ENCODE assay signal across 13 cellular contexts in genomic region chr1:200903793-200904192, GRCh38. TPM values are rescaled to one million over a fixed set of nuclear protein-coding genes. Genes with fewer than 3 reads are reported as not detected.
DNase-seq lines count a peak whose midpoint lies in the region; ATAC-seq and TF ChIP-seq lines count a peak whose summit lies in the region.
"Had no signal": no experiment of that assay in that cellular context is flagged by ENCODE, and none has a peak within 500 bp of the region (broad histone marks: within the 10 kb centered on the region; RNA-seq: fewer than 3 reads in every experiment).

No MANE protein-coding gene starts in this region.

- intact Hi-C loops in posterior vena cava (cut with DNase I) = no loop called here
- intact Hi-C loops in upper lobe of right lung (cut with DNase I) = no loop called here

- H3K4me3 ChIP-seq in DND-41 (ENCODE audit: low read depth in 1 of 2, low read length in 2 of 2) = no peak overlapping the region
- no peak overlapping the region for H3K4me3 ChIP-seq in upper lobe of right lung
- H3K4me3 ChIP-seq: GM12878, GM23338 had no signal

- H3K4me2 ChIP-seq in DND-41 (ENCODE audit: insufficient read depth, low read length) = no peak overlapping the region
- H3K4me2 ChIP-seq: GM23338 had no signal

- POLR2A ChIA-PET in RWPE1 (lab: Yijun Ruan, JAX; ENCODE audit: low non-redundant PET) = interaction anchor here (0.6 kb wide), 1 partner anchor 9 kb away, joined by 4 read pairs; no protein-coding TSS in a partner anchor

- ATAC-seq in DND-41 (ENCODE audit: insufficient read depth, low read depth) (0 out of 3 replicates have a peak, but pooled peaks have one; percentile 11), upper lobe of right lung (no peak)
- ATAC-seq: GM12878, GM23338 had no signal

- H3K4me1 ChIP-seq in DND-41 (ENCODE audit: insufficient read depth, low read length) (peaks cover 17% of the 10 kb centered on the region), upper lobe of right lung (no peaks in the 10 kb centered on the region)

- no peak overlapping the region for H3K9ac ChIP-seq in DND-41 (ENCODE audit: low read depth, low read length)

- TF ChIP-seq CTCF in DND-41 (IDR thresholded peaks at IDR 0.05; ENCODE audit: borderline replicate concordance, extremely low read depth, low read length, poor library complexity, severe bottlenecking) (no peak), RWPE1 (conservative IDR thresholded peaks at IDR 0.05; ENCODE audit: low read depth) (no peak), upper lobe of right lung (IDR thresholded peaks at IDR 0.05) (no peak), GM20000 (IDR thresholded peaks at IDR 0.05; ENCODE audit: extremely low read depth, missing control alignments) (no peak)

- H3K9me3 ChIP-seq in DND-41 (ENCODE audit: insufficient read depth, low read length, severe bottlenecking) = no peaks in the 10 kb centered on the region
- no peaks in the 10 kb centered on the region for H3K9me3 ChIP-seq in upper lobe of right lung

- H2AFZ ChIP-seq in DND-41 (ENCODE audit: low read depth, low read length) = no peak overlapping the region
- H2AFZ ChIP-seq: GM23338 had no signal

- no peaks in the 10 kb centered on the region for H3K79me2 ChIP-seq in DND-41 (ENCODE audit: insufficient read depth, low read length)

- DNase-seq in DND-41 (peak; percentile 18), RWPE1 (ENCODE audit: low spot score) (no peak), posterior vena cava (ENCODE audit: low spot score) (peak; percentile 40), upper lobe of right lung (no peak), GM20000 (ENCODE audit: low spot score) (no peak)
- no peak for DNase-seq in activated T-cell treated with anti-CD3 and anti-CD28 coated beads, Interleukin-2, amount 50 U/mL, for 1 hour
- DNase-seq: DMS 273 treated with DMSO at 0.1 percent for 48 hours, H7 had no signal

- no peaks in the 10 kb centered on the region for H3K36me3 ChIP-seq in DND-41 (ENCODE audit: insufficient read depth, low read length)
- no peaks in the 10 kb centered on the region for H3K36me3 ChIP-seq in upper lobe of right lung

- no peaks in the 10 kb centered on the region for H4K20me1 ChIP-seq in DND-41 (ENCODE audit: insufficient read depth, low read length)

- CTCF ChIA-PET in RWPE1 (lab: Yijun Ruan, JAX) = interaction anchor here (0.5 to 1.4 kb wide), 3 partner anchors 9 to 116 kb away, joined by 3 to 4 read pairs (median 4); no protein-coding TSS in a partner anchor

- H3K27ac ChIP-seq in DND-41 (ENCODE audit: low read length) = no peak overlapping the region
- H3K27ac ChIP-seq in RWPE1 = peak overlapping the region; percentile 45
- H3K27ac ChIP-seq in upper lobe of right lung = no peak overlapping the region

- H3K27me3 ChIP-seq in DND-41 (ENCODE audit: insufficient read depth, low read length, poor library complexity) (no peaks in the 10 kb centered on the region), upper lobe of right lung (no peaks in the 10 kb centered on the region)

RNA-seq across cellular contexts. Expression of gene INAVA, which starts 9.1 kb away (rescaled TPM):
- total RNA-seq in posterior vena cava (under 1 TPM; 0.29 to 0.51 TPM), upper lobe of right lung (9.0 TPM)
- total RNA-seq: HT1080 had no signal

RNA-seq across cellular contexts. Expression of gene GPR25, which starts 31.0 kb away (rescaled TPM):
- total RNA-seq in posterior vena cava = not detected
- total RNA-seq in upper lobe of right lung = 0.32 TPM
- total RNA-seq: A673, G401, GM12878, GM23338, H7, HT1080 had no signal

Comparison
In these comparisons a context has a peak if more than half of its experiments do, and no peak if none do; other contexts are left out.
1. DNase-seq: peak in DND-41 (single experiment) and posterior vena cava (single experiment); none in RWPE1 (single experiment), upper lobe of right lung (single experiment), activated T-cell treated with anti-CD3 and anti-CD28 coated beads, Interleukin-2, amount 50 U/mL, for 1 hour (single experiment) and GM20000 (single experiment).